ENCODE assay signal across 18 cellular contexts in the genomic region with DNA sequence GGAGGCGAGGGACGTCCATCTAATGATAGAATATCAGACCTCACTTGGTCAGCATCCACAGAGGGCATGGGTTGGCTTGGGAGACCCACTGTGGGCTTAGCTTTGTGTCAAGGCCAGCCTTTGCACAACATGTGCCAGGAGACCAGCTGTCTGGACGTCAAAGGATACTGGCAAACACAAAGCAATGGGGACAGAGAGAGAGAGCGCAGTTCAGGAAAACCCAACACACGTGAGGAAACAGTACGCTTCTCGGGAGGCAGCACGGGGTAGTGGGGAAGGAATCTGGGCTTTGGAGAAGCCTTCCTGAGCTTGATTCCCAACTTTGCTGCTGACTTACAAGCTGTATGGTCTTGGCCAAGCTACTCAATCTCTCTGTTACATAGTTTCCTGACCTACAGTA. TPM values are rescaled to one million over a fixed set of nuclear protein-coding genes. Genes with fewer than 3 reads are reported as not detected.
A peak's percentile ranks its signal among the peaks of the same experiment; 100 is the strongest.
DNase-seq lines count a peak whose midpoint lies in the region; ATAC-seq and TF ChIP-seq lines count a peak whose summit lies in the region.
"Had no signal": no experiment of that assay in that cellular context is flagged by ENCODE, and none has a peak within 500 bp of the region (broad histone marks: within the 10 kb centered on the region; RNA-seq: fewer than 3 reads in every experiment).

No MANE protein-coding gene starts in this region.

- H3K36me3 Mint-ChIP-seq in osteocyte (ENCODE audit: unreplicated experiment), result no peaks in the 10 kb centered on the region
- no peaks in the 10 kb centered on the region for H3K36me3 Mint-ChIP-seq in type B pancreatic cell
- H3K36me3 Mint-ChIP-seq: CD14-positive monocyte; CD4-positive, CD25-positive, alpha-beta regulatory T cell; CD8-positive, alpha-beta T cell had no signal

- peaks cover 23% of the 10 kb centered on the region for H3K4me1 ChIP-seq in body of pancreas
- H3K4me1 ChIP-seq: BE2C, BLaER1, Caco-2 had no signal

- H3K4me3 Mint-ChIP-seq in osteocyte (ENCODE audit: unreplicated experiment) (no peak overlapping the region), type B pancreatic cell (no peak overlapping the region)
- H3K4me3 Mint-ChIP-seq: CD14-positive monocyte; CD4-positive, CD25-positive, alpha-beta regulatory T cell; CD8-positive, alpha-beta T cell had no signal

- H3K4me3 ChIP-seq in body of pancreas, result no peak overlapping the region
- H3K4me3 ChIP-seq: BLaER1 had no signal

- no peak for TF ChIP-seq CTCF in body of pancreas (IDR thresholded peaks at IDR 0.05)
- TF ChIP-seq CTCF in osteocyte (IDR thresholded peaks at IDR 0.05), result no peak
- no peak for TF ChIP-seq CTCF in type B pancreatic cell (conservative IDR thresholded peaks at IDR 0.05)

- 27 to 50% methylated on average over 8 of the region's 8 CpGs for WGBS in body of pancreas, 2 donors

- intact Hi-C loops in body of pancreas (cut with DNase I), result no loop called here
- intact Hi-C loops in cardiac septum (cut with DNase I), result no loop called here

- TF ChIP-seq POLR2A in body of pancreas (IDR thresholded peaks at IDR 0.05), result no peak

- H3K27ac Mint-ChIP-seq in osteocyte (ENCODE audit: unreplicated experiment) (no peak overlapping the region), type B pancreatic cell (no peak overlapping the region)
- H3K27ac Mint-ChIP-seq: CD14-positive monocyte; CD4-positive, CD25-positive, alpha-beta regulatory T cell; CD8-positive, alpha-beta T cell had no signal

- no peaks in the 10 kb centered on the region for H3K4me1 Mint-ChIP-seq in osteocyte (ENCODE audit: unreplicated experiment)
- H3K4me1 Mint-ChIP-seq in type B pancreatic cell (ENCODE audit: unreplicated experiment), result no peaks in the 10 kb centered on the region
- H3K4me1 Mint-ChIP-seq: CD14-positive monocyte; CD4-positive, CD25-positive, alpha-beta regulatory T cell had no signal

- H3K27me3 Mint-ChIP-seq in osteocyte (ENCODE audit: unreplicated experiment) (peaks cover 17% of the 10 kb centered on the region), type B pancreatic cell (peaks cover 61% of the 10 kb centered on the region)

- peak in 2 of 4 donors; percentile 43 to 51 for DNase-seq in body of pancreas
- DNase-seq in osteocyte (ENCODE audit: extremely low spot score, unreplicated experiment), result peak; percentile 69
- peak; percentile 45 for DNase-seq in type B pancreatic cell (ENCODE audit: extremely low spot score, unreplicated experiment)
- DNase-seq in cardiac septum (ENCODE audit: low spot score), result no peak
- no peak for DNase-seq in NCI-H187 (lab: John Stamatoyannopoulos, UW)
- DNase-seq: 8988T; ACHN; BE2C; C1 segment of cervical spinal cord; Caco-2; Calu3; CD4-positive, CD25-positive, alpha-beta regulatory T cell; CD8-positive, alpha-beta T cell; GF-D8 had no signal

- H3K9me3 Mint-ChIP-seq in osteocyte (ENCODE audit: unreplicated experiment) (no peaks in the 10 kb centered on the region), type B pancreatic cell (no peaks in the 10 kb centered on the region)
- H3K9me3 Mint-ChIP-seq: CD8-positive, alpha-beta T cell had no signal

- peak; percentile 64 for ATAC-seq in body of pancreas
- no peak for ATAC-seq in HG03342 (IDR thresholded peaks at IDR 0.05; ENCODE audit: unreplicated experiment)
- ATAC-seq: CD8-positive, alpha-beta T cell had no signal

- no peaks in the 10 kb centered on the region for H3K36me3 ChIP-seq in body of pancreas (replicated peaks in 1 of 2; ENCODE audit: insufficient read depth in 1 of 2, low read depth in 2 of 2)
- H3K36me3 ChIP-seq: BE2C, BLaER1 had no signal

- H3K27ac ChIP-seq in body of pancreas, result no peak overlapping the region
- H3K27ac ChIP-seq: BLaER1 had no signal

- no peaks in the 10 kb centered on the region for H3K27me3 ChIP-seq in body of pancreas
- H3K27me3 ChIP-seq: BE2C, BLaER1 had no signal

- H3K9me3 ChIP-seq in body of pancreas, result no peaks in the 10 kb centered on the region
- H3K9me3 ChIP-seq: BE2C, BLaER1 had no signal

RNA-seq across cellular contexts. Expression of gene PRLHR, which starts 14.7 kb away (rescaled TPM):
- total RNA-seq in body of pancreas (not detected), osteocyte (not detected in 2 replicates), type B pancreatic cell (ENCODE audit: low replicate concordance) (2.6 and 3.3 TPM in 2 replicates), cardiac septum (not detected)
- total RNA-seq: A673; Caco-2; Calu3; CD4-positive, CD25-positive, alpha-beta regulatory T cell; CD8-positive, alpha-beta T cell had no signal

Comparison
In these comparisons a context has a peak if more than half of its experiments do, and no peak if none do; other contexts are left out.
1. DNase-seq: peak in osteocyte (single experiment) and type B pancreatic cell (single experiment); none in cardiac septum (single experiment) and NCI-H187 (0 of 2).